Comparison of ENCODE assay signal across 1 cellular context in genomic region chr19:5903054-5903501, GRCh38.
TF ChIP-seq lines count a peak whose summit lies in the region.

No MANE protein-coding gene starts in this region.

TF ChIP-seq in IMR-90, 13 proteins besides CTCF, POLR2A, EP300 and RAD21 (continued from another document):
- TF ChIP-seq CHD1 (IDR thresholded peaks at IDR 0.05; ENCODE audit: low read depth, low read length) (no peak; the same call in 1 of the 2 replicates), RFX5 (IDR thresholded peaks at IDR 0.05; ENCODE audit: low read depth, low read length) (no peak), FOS (IDR thresholded peaks at IDR 0.05; ENCODE audit: low read depth, low read length) (peak; percentile 4; the same call in 1 of the 2 replicates), MXI1 (IDR thresholded peaks at IDR 0.05; ENCODE audit: borderline replicate concordance, low read depth, low read length) (peak; percentile 35; the same call in 1 of the 2 replicates), RCOR1 (IDR thresholded peaks at IDR 0.05; ENCODE audit: insufficient replicate concordance, low read length) (no peak), USF2 (IDR thresholded peaks at IDR 0.05; ENCODE audit: low read depth, low read length) (no peak), CEBPB (IDR thresholded peaks at IDR 0.05; ENCODE audit: low read depth, low read length) (no peak), NFE2L2 (IDR thresholded peaks at IDR 0.05; ENCODE audit: low read depth, low read length) (no peak), ELK1 (IDR thresholded peaks at IDR 0.05; ENCODE audit: borderline replicate concordance, low read depth, low read length) (no peak)
